ENCODE assay signal across 8 cellular contexts in the genomic region with DNA sequence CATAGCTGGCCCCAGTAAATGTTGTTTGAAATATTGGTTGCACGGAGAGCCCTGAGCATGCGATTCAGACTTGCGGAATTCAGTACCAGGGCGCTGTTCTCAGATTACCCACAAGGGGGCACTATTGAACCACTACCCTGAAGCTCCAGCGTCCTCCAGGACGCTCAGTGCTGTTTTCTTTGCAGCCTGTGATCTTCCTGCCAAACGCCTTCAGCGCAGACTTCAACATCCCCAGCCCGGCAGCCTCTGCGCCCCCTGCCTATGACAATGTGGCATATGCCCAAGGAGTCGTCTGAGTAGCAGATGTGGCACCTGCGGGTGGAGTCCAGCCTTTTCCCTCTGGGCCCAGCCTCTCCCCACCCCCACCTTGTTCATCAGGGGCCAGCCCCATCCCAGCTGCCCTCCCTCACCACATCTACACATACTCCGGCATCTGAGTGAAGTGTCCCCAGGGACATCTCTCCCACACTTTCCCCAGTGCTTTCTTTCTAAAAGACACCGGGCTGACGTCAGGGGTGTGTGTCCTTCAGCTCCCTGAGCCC. TPM values are rescaled to one million over a fixed set of nuclear protein-coding genes. Genes with fewer than 3 reads are reported as not detected.
DNase-seq lines count a peak whose midpoint lies in the region; ATAC-seq and TF ChIP-seq lines count a peak whose summit lies in the region.

No MANE protein-coding gene starts in this region.

- BruUV-seq in IMR-90 (replicated peaks; lab: Mats Ljungman, UMichigan): no TSS peak

- no peak overlapping the region for H2BK15ac ChIP-seq in IMR-90 (ENCODE audit: low read depth, low read length)

- H4K8ac ChIP-seq in IMR-90 (ENCODE audit: low read depth in 2 of 2, low read length in 2 of 2): no peak overlapping the region

- peaks cover 5% of the 10 kb centered on the region; the same call in 1 of the 2 replicates for H3K9me1 ChIP-seq in IMR-90 (ENCODE audit: insufficient read depth, low read length)

- no peak overlapping the region for H3K4me3 ChIP-seq in IMR-90 (ENCODE audit: insufficient read depth, low read depth, low read length)
- no peak overlapping the region for H3K4me3 ChIP-seq in OCI-LY1 (ENCODE audit: low read depth, low read length, poor library complexity, severe bottlenecking)
- no peak overlapping the region for H3K4me3 ChIP-seq in esophagus muscularis mucosa
- H3K4me3 ChIP-seq in neural cell (ENCODE audit: low read length): no peak overlapping the region

- TF ChIP-seq POLR2A in IMR-90 (IDR thresholded peaks at IDR 0.05; ENCODE audit: low read depth, low read length) (no peak), esophagus muscularis mucosa (IDR thresholded peaks at IDR 0.05; ENCODE audit: low read depth) (no peak)

- H3K14ac ChIP-seq in IMR-90 (replicated peaks; ENCODE audit: low read depth, low read length): no peak overlapping the region

- H3K79me2 ChIP-seq in OCI-LY1 (ENCODE audit: insufficient read depth, low read length) (no peaks in the 10 kb centered on the region), neural cell (replicated peaks; ENCODE audit: insufficient read depth, low read length) (no peaks in the 10 kb centered on the region)

- WGBS in IMR-90 (ENCODE audit: extremely low coverage in 2 of 2, insufficient read length in 1 of 2), 2 experiments: 5% methylated on average over 6 of the region's 15 CpGs; no CpG with 5 or more reads in 1 of the 2 experiments
- WGBS in esophagus muscularis mucosa: 11% methylated on average over 15 of the region's 15 CpGs

- no peak overlapping the region for H2BK20ac ChIP-seq in IMR-90 (ENCODE audit: low read depth, low read length)

- in situ Hi-C loops in IMR-90 (cut with MboI; ENCODE audit: low sequenced_read_pairs): loop anchor here (5.0 kb wide), 1 partner anchor 122 kb away; no protein-coding TSS in a partner anchor

- no peak overlapping the region for H4K91ac ChIP-seq in IMR-90 (ENCODE audit: insufficient read depth, low read depth, low read length)

- H2BK120ac ChIP-seq in IMR-90 (ENCODE audit: low read depth, low read length): no peak overlapping the region

- H2BK5ac ChIP-seq in IMR-90 (ENCODE audit: low read depth, low read length, poor library complexity, severe bottlenecking): no peak overlapping the region

- H4K20me1 ChIP-seq in IMR-90 (ENCODE audit: insufficient read depth, low read length): no peaks in the 10 kb centered on the region
- H4K20me1 ChIP-seq in OCI-LY1 (ENCODE audit: insufficient read depth, low read length): no peaks in the 10 kb centered on the region
- no peaks in the 10 kb centered on the region for H4K20me1 ChIP-seq in neural cell (ENCODE audit: insufficient read depth)

- CTCF ChIA-PET in IMR-90 (lab: Yijun Ruan, JAX): interaction anchor here (0.5 to 2.6 kb wide), 10 partner anchors 9 to 1425 kb away, joined by 3 to 16 read pairs (median 4); no protein-coding TSS in a partner anchor

- DNase-seq in DMS 273 treated with DMSO at 0.1 percent for 48 hours (lab: John Stamatoyannopoulos, UW) (peak; percentile 75), IMR-90 (peak; percentile 86), activated T-cell treated with anti-CD3 and anti-CD28 coated beads for 1 hour (ENCODE audit: low read depth) (peak; percentile 68), esophagus muscularis mucosa (ENCODE audit: extremely low spot score) (peak; percentile 95)
- DNase-seq in stimulated activated naive CD8-positive, alpha-beta T cell treated with anti-CD3 and anti-CD28 coated beads, Interleukin-15, Interleukin-2, amounts not matched to agents 100 U/mL and 50 U/mL, for 24 hours: peak; percentile 84

- no peaks in the 10 kb centered on the region for H3K9me2 ChIP-seq in OCI-LY1 (ENCODE audit: low read depth, low read length)
- no peaks in the 10 kb centered on the region for H3K9me2 ChIP-seq in neural cell (ENCODE audit: insufficient read depth, low read length)

- TF ChIP-seq CTCF in IMR-90 (conservative IDR thresholded peaks at IDR 0.05; ENCODE audit: low read depth, low read length) (peak; percentile 93), OCI-LY1 (IDR thresholded peaks at IDR 0.05; ENCODE audit: low read length) (peak; percentile 92), esophagus muscularis mucosa (IDR thresholded peaks at IDR 0.05) (peak; percentile 86 to 95 (median 87)), neural cell (IDR thresholded peaks at IDR 0.05; ENCODE audit: poor library complexity, severe bottlenecking) (peak; percentile 99)

- ATAC-seq in GM21447 (IDR thresholded peaks at IDR 0.05; ENCODE audit: unreplicated experiment) (peak; percentile 83), IMR-90 (ENCODE audit: low read depth) (peak; percentile 97)
- ATAC-seq in stimulated activated naive CD8-positive, alpha-beta T cell treated with anti-CD3 and anti-CD28 coated beads, Interleukin-15, Interleukin-2, amounts not matched to agents 100 U/mL and 50 U/mL, for 24 hours: peak; percentile 80

- no peak overlapping the region for H3K23ac ChIP-seq in IMR-90 (ENCODE audit: low read depth, low read length)

- H3F3A ChIP-seq in OCI-LY1 (ENCODE audit: insufficient read depth, low read length) (no peaks in the 10 kb centered on the region), neural cell (ENCODE audit: insufficient read depth, low read length, poor library complexity, severe bottlenecking) (no peaks in the 10 kb centered on the region)

- H3K27me3 ChIP-seq in IMR-90 (ENCODE audit: control insufficient read depth, insufficient read depth, low read length) (peaks cover 7% of the 10 kb centered on the region), OCI-LY1 (ENCODE audit: insufficient read depth, low read length) (peaks cover 6% of the 10 kb centered on the region), esophagus muscularis mucosa (peaks cover 0 to 3% (median 0%) of the 10 kb centered on the region in 4 donors), neural cell (ENCODE audit: insufficient read depth, low read depth, low read length) (no peaks in the 10 kb centered on the region)

- no peak overlapping the region for H3K56ac ChIP-seq in IMR-90 (ENCODE audit: extremely low read depth, insufficient read depth, low read length)

- no peaks in the 10 kb centered on the region for H3K9me3 ChIP-seq in IMR-90 (ENCODE audit: control insufficient read depth, insufficient read depth, low read length)
- H3K9me3 ChIP-seq in OCI-LY1 (ENCODE audit: low read length): no peaks in the 10 kb centered on the region
- no peaks in the 10 kb centered on the region for H3K9me3 ChIP-seq in esophagus muscularis mucosa
- H3K9me3 ChIP-seq in neural cell (ENCODE audit: low read length): no peaks in the 10 kb centered on the region

- H3K36me3 ChIP-seq in IMR-90 (ENCODE audit: control insufficient read depth, insufficient read depth, low read length): no peaks in the 10 kb centered on the region
- no peaks in the 10 kb centered on the region for H3K36me3 ChIP-seq in OCI-LY1 (ENCODE audit: insufficient read depth, low read length)
- no peaks in the 10 kb centered on the region for H3K36me3 ChIP-seq in esophagus muscularis mucosa
- no peaks in the 10 kb centered on the region for H3K36me3 ChIP-seq in neural cell (ENCODE audit: insufficient read depth, low read length)

- H3K4me1 ChIP-seq in IMR-90 (ENCODE audit: control insufficient read depth, insufficient read depth, low read length): no peaks in the 10 kb centered on the region; the same call in 1 of the 2 replicates
- H3K4me1 ChIP-seq in OCI-LY1 (ENCODE audit: insufficient read depth, low read length, severe bottlenecking): no peaks in the 10 kb centered on the region
- peaks cover 13 to 19% (median 15%) of the 10 kb centered on the region in 4 donors for H3K4me1 ChIP-seq in esophagus muscularis mucosa

- H2AK9ac ChIP-seq in IMR-90 (replicated peaks; ENCODE audit: low read depth, low read length, poor library complexity): peak overlapping the region; percentile 5

- no peak overlapping the region for H4K5ac ChIP-seq in IMR-90 (ENCODE audit: low read depth, low read length)

- H3K9ac ChIP-seq in IMR-90 (ENCODE audit: low read depth, low read length) (no peak overlapping the region), OCI-LY1 (ENCODE audit: low read length) (no peak overlapping the region), neural cell (ENCODE audit: low read length) (peak overlapping the region; percentile 42)

- TF ChIP-seq RAD21 in IMR-90 (IDR thresholded peaks at IDR 0.05; ENCODE audit: low read length) (peak; percentile 87), neural cell (conservative IDR thresholded peaks at IDR 0.05) (peak; percentile 98)

- intact Hi-C loops in IMR-90 (cut with micrococcal nuclease): loop anchor here (1.0 kb wide), 5 partner anchors 56 to 412 kb away; no protein-coding TSS in a partner anchor
- intact Hi-C loops in esophagus muscularis mucosa (cut with DNase I): no loop called here

- dilution Hi-C loops in IMR-90 (cut with HindIII; ENCODE audit: low sequenced_read_pairs, unreplicated experiment): no loop called here

- POLR2A ChIA-PET in IMR-90 (lab: Charles Lee; ENCODE audit: unreplicated experiment): no interaction called here

- no peak overlapping the region for H3K18ac ChIP-seq in IMR-90 (ENCODE audit: low read depth, low read length)

- no peaks in the 10 kb centered on the region for H3K79me1 ChIP-seq in IMR-90 (ENCODE audit: low read depth in 1 of 2, low read length in 2 of 2)

- H2AFZ ChIP-seq in IMR-90 (replicated peaks; ENCODE audit: low read length, poor library complexity) (peak overlapping the region; percentile 91), OCI-LY1 (ENCODE audit: low read length) (no peak overlapping the region), neural cell (ENCODE audit: low read depth, low read length) (no peak overlapping the region)

- no peak overlapping the region for H3K27ac ChIP-seq in IMR-90 (ENCODE audit: insufficient read depth, low read length)
- H3K27ac ChIP-seq in OCI-LY1 (ENCODE audit: low read depth, low read length, poor library complexity, severe bottlenecking): no peak overlapping the region
- no peak overlapping the region for H3K27ac ChIP-seq in esophagus muscularis mucosa (replicated peaks in 1 of 4)
- peak overlapping the region; percentile 52 for H3K27ac ChIP-seq in neural cell (ENCODE audit: low read length)

- no peak overlapping the region for H3K4ac ChIP-seq in IMR-90 (ENCODE audit: low read depth, low read length)

- no peak overlapping the region for H3K4me2 ChIP-seq in IMR-90 (ENCODE audit: low read depth, low read length)
- no peak overlapping the region for H3K4me2 ChIP-seq in OCI-LY1 (ENCODE audit: low read length)
- no peak overlapping the region for H3K4me2 ChIP-seq in neural cell (ENCODE audit: low read length)

- H2AK5ac ChIP-seq in IMR-90 (ENCODE audit: low read depth, low read length): 0 out of 2 replicates have a peak overlapping the region, but pooled peaks have one; percentile 28

- TF ChIP-seq EP300 in esophagus muscularis mucosa (IDR thresholded peaks at IDR 0.05) (no peak), neural cell (conservative IDR thresholded peaks at IDR 0.05; ENCODE audit: poor library complexity, severe bottlenecking) (peak; percentile 26)

RNA-seq across cellular contexts. Expression of a gene that starts 9.6 kb away (rescaled TPM):
- total RNA-seq in IMR-90 (2012; rRNA removed) (not detected in 2 replicates), esophagus muscularis mucosa (not detected)
- polyA plus RNA-seq in IMR-90 (2012; rRNA removed) (not detected in 2 replicates), neural cell (not detected in 2 replicates)
- not detected in 2 replicates for polyA plus RNA-seq in IMR-90 (2012; cell fraction: cytosol; rRNA removed)
- not detected in 2 replicates for polyA plus RNA-seq in IMR-90 (2012; cell fraction: nucleus; rRNA removed; ENCODE audit: low replicate concordance)
- 0.24 TPM in 1 of 2 replicates, not detected in the other for polyA minus RNA-seq in neural cell

RNA-seq across cellular contexts. Expression of a gene that starts 18.8 kb away (rescaled TPM):
- total RNA-seq in IMR-90 (2012; rRNA removed): not detected in 2 replicates
- not detected in 2 replicates for polyA plus RNA-seq in IMR-90 (2012; rRNA removed)
- not detected in 2 replicates for polyA plus RNA-seq in IMR-90 (2012; cell fraction: cytosol; rRNA removed)
- not detected in 2 replicates for polyA plus RNA-seq in IMR-90 (2012; cell fraction: nucleus; rRNA removed; ENCODE audit: low replicate concordance)
- total RNA-seq in esophagus muscularis mucosa: under 1 TPM in 2 of 4 donors, not detected in 2; 0.40 to 0.52 TPM
- polyA plus RNA-seq in neural cell: not detected in 2 replicates
- not detected in 2 replicates for polyA minus RNA-seq in neural cell

RNA-seq across cellular contexts. Expression of a gene that starts 51.0 kb away (rescaled TPM):
- total RNA-seq in IMR-90 (2012; rRNA removed) (not detected in 2 replicates), esophagus muscularis mucosa (not detected)
- polyA plus RNA-seq in IMR-90 (2012; rRNA removed) (not detected in 2 replicates), neural cell (not detected in 2 replicates)
- not detected in 2 replicates for polyA plus RNA-seq in IMR-90 (2012; cell fraction: cytosol; rRNA removed)
- polyA plus RNA-seq in IMR-90 (2012; cell fraction: nucleus; rRNA removed; ENCODE audit: low replicate concordance): not detected in 2 replicates
- polyA minus RNA-seq in neural cell: not detected in 2 replicates
